8 cellular contexts compared by ENCODE assay signal in genomic region chr4:189941005-189941450, GRCh38. TPM values are rescaled to one million over a fixed set of nuclear protein-coding genes. Genes with fewer than 3 reads are reported as not detected.
DNase-seq lines count a peak whose midpoint lies in the region; FAIRE-seq and TF ChIP-seq lines count a peak whose summit lies in the region.

No MANE protein-coding gene starts in this region.

- peaks cover 0 to 5% (median 0%) of the 10 kb centered on the region in 4 experiments; a peak in 2 of 8 replicates for H3K36me3 ChIP-seq in H1 (ENCODE audit: control insufficient read depth in 2 of 4, insufficient read depth in 4 of 4, low read length in 3 of 4)
- H3K36me3 ChIP-seq in neuronal stem cell (replicated peaks in 1 of 2; ENCODE audit: control insufficient read depth in 2 of 2, insufficient read depth in 2 of 2, low read length in 2 of 2), result peaks cover 0 to 26% of the 10 kb centered on the region in 2 donors

- H2AK5ac ChIP-seq in H1 (ENCODE audit: low read depth, low read length), result no peak overlapping the region
- no peak overlapping the region for H2AK5ac ChIP-seq in neuronal stem cell (ENCODE audit: low read depth, low read length)

- TF ChIP-seq EP300 in H1 (IDR thresholded peaks at IDR 0.05; ENCODE audit: borderline replicate concordance in 1 of 2, low read depth in 2 of 2, low read length in 2 of 2), result no peak

- no peaks in the 10 kb centered on the region for H3K27me3 ChIP-seq in H1 (replicated peaks in 1 of 4; ENCODE audit: control insufficient read depth in 3 of 4, extremely low read depth in 1 of 4, insufficient read depth in 3 of 4, low read length in 3 of 4)
- H3K27me3 ChIP-seq in neuronal stem cell (ENCODE audit: control insufficient read depth in 3 of 3, insufficient read depth in 3 of 3, low read depth in 1 of 3, low read length in 3 of 3), result no peaks in the 10 kb centered on the region

- H4K5ac ChIP-seq in H1 (ENCODE audit: insufficient read length, low read depth, low read length), result peak overlapping the region; percentile 88

- peaks cover 20% of the 10 kb centered on the region for H3K36me3 Mint-ChIP-seq in Calu3 (ENCODE audit: insufficient read depth, unreplicated experiment)

- peaks cover 0 to 3% (median 0%) of the 10 kb centered on the region in 4 experiments; a peak in 1 of 7 replicates for H3K4me1 ChIP-seq in H1 (replicated peaks in 1 of 4; ENCODE audit: control insufficient read depth in 3 of 4, insufficient read depth in 4 of 4, low read length in 3 of 4)
- no peaks in the 10 kb centered on the region for H3K4me1 ChIP-seq in neuronal stem cell (ENCODE audit: control insufficient read depth in 2 of 2, insufficient read depth in 1 of 2, low read depth in 1 of 2, low read length in 2 of 2)

- no peak overlapping the region for H4K91ac ChIP-seq in H1 (replicated peaks; ENCODE audit: insufficient read length, low read length)
- no peak overlapping the region for H4K91ac ChIP-seq in neuronal stem cell (ENCODE audit: low read depth, low read length, poor library complexity)

- no peak for FAIRE-seq in H1 (lab: Jason Lieb, UNC)

- H3K23me2 ChIP-seq in H1 (ENCODE audit: low read depth, low read length), result peaks cover 5% of the 10 kb centered on the region; the same call in 1 of the 2 replicates

- no peak overlapping the region for H2BK15ac ChIP-seq in H1 (ENCODE audit: low read length)
- H2BK15ac ChIP-seq in neuronal stem cell (ENCODE audit: low read length), result no peak overlapping the region

- peak overlapping the region; percentile 52 to 78 (median 62); a peak in 5 of 7 replicates for H3K9ac ChIP-seq in H1 (replicated peaks in 1 of 4; ENCODE audit: extremely low read depth in 1 of 4, low read depth in 3 of 4, low read length in 3 of 4)
- peak overlapping the region; percentile 71 for H3K9ac ChIP-seq in neuronal stem cell (ENCODE audit: low read depth, low read length, poor library complexity)

- DNase-seq in Calu3, result no peak
- DNase-seq in LNCaP clone FGC (ENCODE audit: low read depth), result no peak
- DNase-seq in H1 (ENCODE audit: low read depth in 1 of 2, low spot score in 2 of 2), result no peak
- no peak for DNase-seq in neuronal stem cell (ENCODE audit: low spot score)
- no peak for DNase-seq in CD1c-positive myeloid dendritic cell (ENCODE audit: extremely low spot score)
- DNase-seq in occipital lobe (lab: John Stamatoyannopoulos, UW), result no peak
- no peak for DNase-seq in NCI-H187 treated with DMSO at 0.1 percent for 48 hours (lab: John Stamatoyannopoulos, UW)
- no peak for DNase-seq in SKM-1 (lab: John Stamatoyannopoulos, UW; ENCODE audit: unreplicated experiment)

- H3K23ac ChIP-seq in H1 (ENCODE audit: insufficient read length) (no peak overlapping the region), neuronal stem cell (ENCODE audit: low read depth, low read length, poor library complexity) (peak overlapping the region; percentile 11)

- POLR2A ChIA-PET in H1 (lab: Charles Lee; ENCODE audit: partially characterized antibody), result no interaction called here

- H2BK5ac ChIP-seq in H1 (ENCODE audit: low read depth, low read length), result no peak overlapping the region
- H2BK5ac ChIP-seq in neuronal stem cell (ENCODE audit: low read length), result no peak overlapping the region

- no peaks in the 10 kb centered on the region for H3K9me3 ChIP-seq in H1 (ENCODE audit: insufficient read depth in 2 of 2, low read depth in 1 of 2, low read length in 1 of 2)
- H3K9me3 ChIP-seq in neuronal stem cell (replicated peaks in 1 of 2; ENCODE audit: control insufficient read depth in 2 of 2, insufficient read depth in 1 of 2, low read depth in 1 of 2, low read length in 2 of 2), result no peaks in the 10 kb centered on the region

- H3K4ac ChIP-seq in H1 (replicated peaks; ENCODE audit: insufficient read length, low read depth, low read length), result no peak overlapping the region
- H3K4ac ChIP-seq in neuronal stem cell (ENCODE audit: low read length), result no peak overlapping the region

- peaks cover 13% of the 10 kb centered on the region for H3K4me1 Mint-ChIP-seq in Calu3 (ENCODE audit: low read depth, unreplicated experiment)

- peak overlapping the region; percentile 92 for H3K27ac Mint-ChIP-seq in Calu3 (ENCODE audit: unreplicated experiment)

- H2BK120ac ChIP-seq in H1 (replicated peaks; ENCODE audit: low read depth, low read length) (no peak overlapping the region), neuronal stem cell (ENCODE audit: low read depth, low read length) (no peak overlapping the region)

- H3K56ac ChIP-seq in H1 (replicated peaks; ENCODE audit: insufficient read length, low read depth, low read length), result peak overlapping the region; percentile 19

- H3K4me3 ChIP-seq in LNCaP clone FGC (ENCODE audit: low read depth, low read length) (peak overlapping the region; percentile 89), H1 (ENCODE audit: extremely low read depth in 1 of 4, insufficient read depth in 2 of 4, low read depth in 3 of 4, low read length in 4 of 4) (peak overlapping the region; percentile 85 to 98 (median 92)), neuronal stem cell (ENCODE audit: low read length in 2 of 2) (peak overlapping the region; percentile 83 to 97)

- no peak for TF ChIP-seq RAD21 in H1 (IDR thresholded peaks at IDR 0.05 in 1 of 2, conservative IDR thresholded peaks at IDR 0.05 in 1 of 2; ENCODE audit: low read depth in 2 of 2, low read length in 2 of 2)

- no peak for TF ChIP-seq CTCF in Calu3 (IDR thresholded peaks at IDR 0.05; ENCODE audit: unreplicated experiment)
- no peak for TF ChIP-seq CTCF in LNCaP clone FGC (IDR thresholded peaks at IDR 0.05; ENCODE audit: control insufficient read depth, extremely low read depth, insufficient read depth)
- TF ChIP-seq CTCF in H1 (IDR thresholded peaks at IDR 0.05; ENCODE audit: control extremely low read depth in 1 of 3, insufficient read depth in 1 of 3, low read depth in 1 of 3, low read length in 3 of 3), result no peak

- no peak overlapping the region for H2BK20ac ChIP-seq in H1 (ENCODE audit: low read length)

- H3K14ac ChIP-seq in H1 (ENCODE audit: insufficient read length) (no peak overlapping the region), neuronal stem cell (ENCODE audit: low read length) (no peak overlapping the region)

- no peaks in the 10 kb centered on the region for H4K20me1 ChIP-seq in H1 (replicated peaks in 1 of 2; ENCODE audit: control insufficient read depth in 1 of 2, insufficient read depth in 2 of 2, low read length in 2 of 2)

- H3K9me3 Mint-ChIP-seq in Calu3 (ENCODE audit: low read depth, unreplicated experiment), result peaks cover 3% of the 10 kb centered on the region

- H3K18ac ChIP-seq in H1 (ENCODE audit: extremely low read depth, low read length) (peak overlapping the region; percentile 75), neuronal stem cell (ENCODE audit: low read length) (peak overlapping the region; percentile 4)

- H3K27ac ChIP-seq in H1 (ENCODE audit: low read depth, low read length) (0 out of 2 replicates have a peak overlapping the region, but pooled peaks have one; percentile 61), neuronal stem cell (replicated peaks; ENCODE audit: low read length) (peak overlapping the region; percentile 71)

- H3K4me3 Mint-ChIP-seq in Calu3 (ENCODE audit: low read depth, unreplicated experiment), result peak overlapping the region; percentile 97

- intact Hi-C loops in Calu3 (cut with micrococcal nuclease; ENCODE audit: unreplicated experiment), result no loop called here

- CTCF ChIA-PET in Calu3 (lab: Charles Lee) (no interaction called here), H1 (lab: Charles Lee; ENCODE audit: partially characterized antibody) (interaction anchor here (0.6 to 0.9 kb wide), 3 partner anchors 89 to 719 kb away, joined by 3 read pairs; no protein-coding TSS in a partner anchor)

- H3K4me2 ChIP-seq in H1 (ENCODE audit: insufficient read depth in 1 of 2, low read depth in 2 of 2, low read length in 2 of 2) (peak overlapping the region; percentile 84 to 87), neuronal stem cell (ENCODE audit: insufficient read depth, low read length, poor library complexity, severe bottlenecking) (peak overlapping the region; percentile 40)

- no peak for TF ChIP-seq POLR2A in H1 (IDR thresholded peaks at IDR 0.05; ENCODE audit: control extremely low read depth in 1 of 2, low read depth in 2 of 2, low read length in 2 of 2)

- H2AFZ ChIP-seq in H1 (ENCODE audit: low read length), result peak overlapping the region; percentile 89; the same call in 1 of the 2 replicates
- peak overlapping the region; percentile 100 for H2AFZ ChIP-seq in neuronal stem cell (ENCODE audit: low read length)

- WGBS in H1 (ENCODE audit: extremely low coverage in 1 of 2, insufficient coverage in 1 of 2, insufficient read length in 1 of 2, insufficient replicate concordance in 2 of 2, low coverage in 1 of 2, low lambda C conversion rate in 2 of 2, missing lambda C conversion rate in 1 of 2), 2 experiments, result 4% methylated on average over 24 of the region's 31 CpGs; no CpG with 5 or more reads in 1 of the 2 experiments
- no CpG with 5 or more reads among the region's 31 CpGs for WGBS in neuronal stem cell (ENCODE audit: extremely low coverage in 2 of 2, insufficient read length in 2 of 2, insufficient replicate concordance in 1 of 2), 2 donors

- H3K79me2 ChIP-seq in H1 (ENCODE audit: control insufficient read depth in 1 of 2, insufficient read depth in 2 of 2, low read length in 2 of 2), result peaks cover 0 to 16% of the 10 kb centered on the region in 2 experiments; a peak in 2 of 4 replicates

- no peaks in the 10 kb centered on the region for H3K27me3 Mint-ChIP-seq in Calu3 (ENCODE audit: unreplicated experiment)

- H2BK12ac ChIP-seq in H1 (ENCODE audit: low read depth, low read length) (no peak overlapping the region), neuronal stem cell (ENCODE audit: low read length) (no peak overlapping the region)

- H3K79me1 ChIP-seq in H1 (ENCODE audit: low read depth, low read length) (no peaks in the 10 kb centered on the region), neuronal stem cell (ENCODE audit: low read depth, low read length) (no peaks in the 10 kb centered on the region)

- H4K8ac ChIP-seq in H1 (ENCODE audit: extremely low read depth, insufficient read depth, low read length), result peak overlapping the region; percentile 96; the same call in 1 of the 2 replicates
- no peak overlapping the region for H4K8ac ChIP-seq in neuronal stem cell (ENCODE audit: low read depth, low read length)

- BruUV-seq in Calu3 (replicated peaks; lab: Mats Ljungman, UMichigan), result TSS peak; percentile 70

RNA-seq across cellular contexts. Expression of gene FRG1, which starts 0.4 kb away (rescaled TPM):
- 24.2 and 31.8 TPM in 2 replicates for total RNA-seq in Calu3 (2022)
- total RNA-seq in H1 (2021; fragmentation: NEBNext Ultra II Directional; extraction: Animal tissue kit (Norgen Biotek cat#: 25700)), result 31.8 and 35.5 TPM in 2 replicates
- polyA plus RNA-seq in H1 (2011; rRNA removed), result 5.0 and 6.2 TPM in 2 replicates
- 16.6 TPM for polyA plus RNA-seq in H1 (2011; cell fraction: cytosol; rRNA removed)
- 3.4 TPM for polyA plus RNA-seq in H1 (2011; cell fraction: nucleus; rRNA removed)
- polyA plus RNA-seq in H1 (2012, experiment 1 of 2), result 21.6 to 34.2 TPM (median 24.6 TPM) in 4 replicates
- 5.6 TPM for polyA plus RNA-seq in H1 (2012, experiment 2 of 2)
- polyA plus RNA-seq in H1 (2013, experiment 1 of 2), result 85.6 TPM
- 80.9 TPM for polyA plus RNA-seq in H1 (2013, experiment 2 of 2)
- 2.7 and 3.5 TPM in 2 replicates for polyA minus RNA-seq in H1 (2011; rRNA and poly(A)+ RNA removed)
- polyA minus RNA-seq in H1 (2011; cell fraction: cytosol; rRNA and poly(A)+ RNA removed), result 4.7 TPM
- 4.2 TPM for polyA minus RNA-seq in H1 (2011; cell fraction: nucleus; rRNA and poly(A)+ RNA removed)
- polyA plus RNA-seq in neuronal stem cell (2013, experiment 1 of 2), result 139 TPM
- 146 TPM for polyA plus RNA-seq in neuronal stem cell (2013, experiment 2 of 2)
- total RNA-seq in occipital lobe, result 25.0 TPM
